14 cellular contexts compared by ENCODE assay signal in the genomic region with DNA sequence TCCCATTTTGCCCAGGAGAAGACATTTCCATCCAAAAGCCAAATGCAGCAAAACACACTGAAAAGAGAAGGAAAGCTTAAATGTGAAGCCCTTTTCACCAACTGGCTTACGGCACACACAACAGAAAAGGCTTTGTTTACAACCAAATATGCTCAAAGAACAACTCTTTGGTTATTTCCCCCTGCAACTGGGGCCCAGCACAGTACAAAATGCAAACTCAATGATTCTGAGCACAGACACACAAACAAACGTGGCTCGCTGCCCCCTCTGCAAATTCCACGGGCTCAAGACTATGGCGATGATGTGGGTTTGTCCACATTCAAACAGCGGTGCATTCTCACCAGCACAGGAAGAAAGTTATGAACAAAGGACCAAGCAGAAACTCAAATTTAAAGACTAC. TPM values are rescaled to one million over a fixed set of nuclear protein-coding genes. Genes with fewer than 3 reads are reported as not detected.
"Had no signal": no experiment of that assay in that cellular context is flagged by ENCODE, and none has a peak within 500 bp of the region (broad histone marks: within the 10 kb centered on the region; RNA-seq: fewer than 3 reads in every experiment).

No MANE protein-coding gene starts in this region.

- H3K9me3 ChIP-seq: lower lobe of right lung, right lobe of liver, suprapubic skin, vagina had no signal

- H3K27ac ChIP-seq: lower lobe of right lung, right lobe of liver, suprapubic skin, vagina had no signal

- H3K9me3 Mint-ChIP-seq: stimulated activated naive B cell treated with anti-CD40 and anti-IgM and Interleukin-4, amounts not matched to agents 10 μg/mL and 1 μg/mL and 100 μg/mL, for 72 hours; WTC11 had no signal

- H3K36me3 ChIP-seq: lower lobe of right lung, right lobe of liver, suprapubic skin, vagina had no signal

- H3K36me3 Mint-ChIP-seq: activated naive CD8-positive, alpha-beta T cell; naive thymus-derived CD4-positive, alpha-beta T cell; stimulated activated naive B cell treated with anti-CD40 and anti-IgM and Interleukin-4, amounts not matched to agents 10 μg/mL and 1 μg/mL and 100 μg/mL, for 72 hours; WTC11 had no signal

- H3K4me3 Mint-ChIP-seq: activated naive CD8-positive, alpha-beta T cell; naive thymus-derived CD4-positive, alpha-beta T cell; stimulated activated naive B cell treated with anti-CD40 and anti-IgM and Interleukin-4, amounts not matched to agents 10 μg/mL and 1 μg/mL and 100 μg/mL, for 72 hours; T-helper 17 cell; WTC11 had no signal

- DNase-seq: activated CD4-positive, alpha-beta T cell treated with anti-CD3 and anti-CD28 coated beads for 48 hours; activated CD8-positive, alpha-beta memory T cell treated with anti-CD3 and anti-CD28 coated beads for 24 hours; activated T-cell treated with anti-CD3 and anti-CD28 coated beads for 4 hours; lower lobe of right lung; naive thymus-derived CD4-positive, alpha-beta T cell; right lobe of liver; stimulated activated CD4-positive, alpha-beta T cell treated with anti-CD3 and anti-CD28 coated beads, Interleukin-2, amount 100 ng/mL, for 24 hours; stimulated activated naive B cell treated with anti-CD40 and anti-IgM and Interleukin-4, amounts not matched to agents 10 μg/mL and 1 μg/mL and 100 μg/mL, for 72 hours; T-helper 17 cell had no signal

- H3K27me3 ChIP-seq: right lobe of liver, vagina had no signal

- ATAC-seq: lower lobe of right lung; naive thymus-derived CD4-positive, alpha-beta T cell; right lobe of liver; stimulated activated naive B cell treated with anti-CD40 and anti-IgM and Interleukin-4, amounts not matched to agents 10 μg/mL and 1 μg/mL and 100 μg/mL, for 72 hours; T-helper 17 cell; WTC11 had no signal

- H3K4me1 ChIP-seq: lower lobe of right lung, right lobe of liver had no signal

- H3K4me3 ChIP-seq: lower lobe of right lung, right lobe of liver, suprapubic skin, vagina had no signal

- H3K27ac Mint-ChIP-seq: activated naive CD8-positive, alpha-beta T cell; naive thymus-derived CD4-positive, alpha-beta T cell; stimulated activated naive B cell treated with anti-CD40 and anti-IgM and Interleukin-4, amounts not matched to agents 10 μg/mL and 1 μg/mL and 100 μg/mL, for 72 hours; T-helper 17 cell; WTC11 had no signal

- H3K4me1 Mint-ChIP-seq: naive thymus-derived CD4-positive, alpha-beta T cell; T-helper 17 cell had no signal

RNA-seq across cellular contexts. Expression of a gene that starts 5.3 kb away (rescaled TPM):
- total RNA-seq: chondrocyte; naive thymus-derived CD4-positive, alpha-beta T cell had no signal
- polyA plus RNA-seq: naive thymus-derived CD4-positive, alpha-beta T cell had no signal
